Comparison of ENCODE assay signal across 8 cellular contexts in the genomic region with DNA sequence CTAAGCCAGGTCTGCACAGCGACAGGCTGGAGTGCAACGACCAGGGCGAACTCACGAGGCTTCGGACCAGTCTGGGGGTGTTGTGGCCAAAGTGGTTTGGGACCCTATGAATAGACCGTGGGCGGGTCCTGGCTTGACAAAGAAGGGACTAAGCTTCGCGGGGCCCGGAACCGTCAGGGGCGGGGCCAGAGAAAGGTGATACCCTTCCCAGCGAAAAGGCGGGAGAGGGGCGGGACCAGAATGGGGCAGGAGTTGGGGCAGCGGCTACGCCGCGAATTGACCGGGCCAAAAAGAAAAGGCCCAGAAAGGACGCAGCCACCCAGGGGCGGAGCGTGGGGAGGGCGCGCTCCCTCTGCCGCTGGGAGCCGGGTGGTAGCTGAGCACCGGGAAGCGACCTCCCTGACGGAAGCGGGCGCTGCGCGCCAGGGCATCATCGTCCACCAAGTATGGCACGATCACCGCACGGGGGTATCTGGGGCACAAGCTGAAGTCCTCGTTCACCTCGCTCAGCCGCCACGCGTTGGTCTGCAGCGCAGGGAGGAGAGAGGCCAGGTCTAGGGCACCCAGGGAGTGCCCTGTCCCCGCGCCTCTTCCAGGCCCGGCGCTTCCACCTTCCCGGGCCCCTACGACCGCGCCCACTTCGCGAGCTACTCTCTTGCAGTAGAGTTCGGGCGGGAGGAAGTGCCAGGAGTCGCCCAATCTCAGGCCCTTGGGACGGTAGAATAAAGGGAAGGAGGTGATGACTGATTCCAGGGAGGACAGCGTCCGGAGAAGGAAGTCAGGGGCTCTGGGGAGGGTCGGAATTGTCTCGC. TPM values are rescaled to one million over a fixed set of nuclear protein-coding genes. Genes with fewer than 3 reads are reported as not detected.
DNase-seq lines count a peak whose midpoint lies in the region; ATAC-seq, FAIRE-seq and TF ChIP-seq lines count a peak whose summit lies in the region.

No MANE protein-coding gene starts in this region.

- H3K4me2 ChIP-seq in astrocyte (ENCODE audit: low read length), result peak overlapping the region; percentile 87

- no peak for DNase-seq in GM12864 (ENCODE audit: low read depth)
- peak; percentile 44 for DNase-seq in LHCN-M2 (ENCODE audit: low read depth)
- peak; percentile 77 for DNase-seq in SK-MEL-5 (ENCODE audit: low read depth, low spot score)
- peak; percentile 27 for DNase-seq in astrocyte (ENCODE audit: low read depth)
- peak; percentile 73 to 90 (median 88) for DNase-seq in right cardiac atrium
- peak; percentile 90 for DNase-seq in posterior vena cava (ENCODE audit: low spot score)

- H3K27me3 ChIP-seq in astrocyte (ENCODE audit: insufficient read depth, low read length) (no peaks in the 10 kb centered on the region), right cardiac atrium (ENCODE audit: control insufficient read depth, insufficient read depth) (no peaks in the 10 kb centered on the region)

- H3K4me1 ChIP-seq in astrocyte (ENCODE audit: insufficient read depth, low read length) (peaks cover 27% of the 10 kb centered on the region), right cardiac atrium (ENCODE audit: control insufficient read depth, insufficient read depth, low read length) (no peaks in the 10 kb centered on the region)

- ATAC-seq in right cardiac atrium (peak; percentile 86 to 90), HG02938 (IDR thresholded peaks at IDR 0.05; ENCODE audit: unreplicated experiment) (no peak), HG03565 (IDR thresholded peaks at IDR 0.05; ENCODE audit: unreplicated experiment) (no peak)

- H3K4me1 Mint-ChIP-seq in astrocyte (ENCODE audit: low read depth, unreplicated experiment), result peaks cover 7% of the 10 kb centered on the region

- H3K27ac ChIP-seq in astrocyte (ENCODE audit: low read depth, low read length), result peak overlapping the region; percentile 6
- H3K27ac ChIP-seq in right cardiac atrium (ENCODE audit: low read length), result peak overlapping the region; percentile 28

- in situ Hi-C loops in SK-MEL-5 (cut with HindIII; ENCODE audit: low pct_unique_long_range_greater_than_20kb, low sequenced_read_pairs), result no loop called here

- TF ChIP-seq CTCF in GM12864 (IDR thresholded peaks at IDR 0.05; ENCODE audit: low read depth, low read length, missing control alignments), result no peak
- TF ChIP-seq CTCF in astrocyte (IDR thresholded peaks at IDR 0.05; ENCODE audit: insufficient read depth, low read depth, low read length), result no peak

- H3K9me3 ChIP-seq in astrocyte (ENCODE audit: insufficient read depth, low read depth, low read length) (no peaks in the 10 kb centered on the region), right cardiac atrium (ENCODE audit: control insufficient read depth, low read length) (no peaks in the 10 kb centered on the region)

- H3K4me3 Mint-ChIP-seq in astrocyte (ENCODE audit: unreplicated experiment), result peak overlapping the region; percentile 90

- H3K4me3 ChIP-seq in GM12864 (ENCODE audit: low read depth, low read length) (peak overlapping the region; percentile 60), astrocyte (ENCODE audit: insufficient read depth, low read depth, low read length) (peak overlapping the region; percentile 56), right cardiac atrium (ENCODE audit: low read length) (peak overlapping the region; percentile 63)

- WGBS in right cardiac atrium, result 3% methylated on average over 62 of the region's 62 CpGs

- peak overlapping the region; percentile 91 for H2AFZ ChIP-seq in astrocyte (ENCODE audit: low read depth, low read length)

- intact Hi-C loops in right cardiac atrium (cut with DNase I), result loop anchor here in 1 of 4 donors (10.0 kb wide), 1 partner anchor 54 kb away; a partner anchor contains a TSS
- intact Hi-C loops in posterior vena cava (cut with DNase I), result no loop called here

- no peaks in the 10 kb centered on the region for H3K36me3 ChIP-seq in astrocyte (ENCODE audit: insufficient read depth, low read length)

- no peaks in the 10 kb centered on the region for H3K9me3 Mint-ChIP-seq in astrocyte (ENCODE audit: unreplicated experiment)

- no peaks in the 10 kb centered on the region for H3K79me2 ChIP-seq in astrocyte (ENCODE audit: insufficient read depth, low read length)

- peaks cover 2% of the 10 kb centered on the region for H3K36me3 Mint-ChIP-seq in astrocyte (ENCODE audit: low read depth, unreplicated experiment)

- no peaks in the 10 kb centered on the region for H3K27me3 Mint-ChIP-seq in astrocyte (ENCODE audit: low read depth, unreplicated experiment)

- H3K9ac ChIP-seq in astrocyte (ENCODE audit: low read length), result peak overlapping the region; percentile 76

- no peaks in the 10 kb centered on the region for H4K20me1 ChIP-seq in astrocyte (ENCODE audit: insufficient read depth, low read length)

- peak overlapping the region; percentile 12 for H3K27ac Mint-ChIP-seq in astrocyte (ENCODE audit: unreplicated experiment)

- no peak for FAIRE-seq in astrocyte (lab: Jason Lieb, UNC)

RNA-seq across cellular contexts. Expression of a gene that starts 6.7 kb away (rescaled TPM):
- total RNA-seq in LHCN-M2 (2014; rRNA removed) (0.23 TPM in 1 of 2 replicates, not detected in the other), astrocyte (0.64 and 0.75 TPM in 2 replicates), right cardiac atrium (1 to 10 TPM; 2.0 to 4.4 (median 3.8) TPM), posterior vena cava (1 to 10 TPM; 8.6 to 9.2 TPM)
- polyA plus RNA-seq in LHCN-M2 (2012), result 0.50 TPM
- total RNA-seq in SK-MEL-5 (2014; rRNA removed; shearing (Covaris generic)), result 45.5 and 50.6 TPM in 2 replicates
- 57.5 and 61.6 TPM in 2 replicates for polyA plus RNA-seq in SK-MEL-5 (2015; cell fraction: cytosol; rRNA removed)
- polyA plus RNA-seq in SK-MEL-5 (2015; cell fraction: nucleus; rRNA removed), result 33.2 and 37.7 TPM in 2 replicates
- 6.5 TPM for polyA plus RNA-seq in right cardiac atrium

RNA-seq across cellular contexts. Expression of a gene that starts 10.7 kb away (rescaled TPM):
- total RNA-seq in LHCN-M2 (2014; rRNA removed) (not detected in 2 replicates), astrocyte (0.30 TPM in 1 of 2 replicates, not detected in the other), right cardiac atrium (1 to 10 TPM in 3 of 4 donors, under 1 TPM in 1; 0.23 to 2.4 (median 1.3) TPM), posterior vena cava (1 to 10 TPM; 1.1 to 1.3 TPM)
- polyA plus RNA-seq in LHCN-M2 (2012), result not detected
- not detected in 2 replicates for total RNA-seq in SK-MEL-5 (2014; rRNA removed; shearing (Covaris generic))
- 0.11 TPM in 1 of 2 replicates, not detected in the other for polyA plus RNA-seq in SK-MEL-5 (2015; cell fraction: cytosol; rRNA removed)
- polyA plus RNA-seq in SK-MEL-5 (2015; cell fraction: nucleus; rRNA removed), result not detected in 2 replicates
- 0.41 TPM for polyA plus RNA-seq in right cardiac atrium

RNA-seq across cellular contexts. Expression of a gene that starts 18.1 kb away (rescaled TPM):
- total RNA-seq in LHCN-M2 (2014; rRNA removed), result 296 and 327 TPM in 2 replicates
- polyA plus RNA-seq in LHCN-M2 (2012), result 346 TPM
- total RNA-seq in SK-MEL-5 (2014; rRNA removed; shearing (Covaris generic)), result 554 and 565 TPM in 2 replicates
- polyA plus RNA-seq in SK-MEL-5 (2015; cell fraction: cytosol; rRNA removed), result 470 and 485 TPM in 2 replicates
- 68.8 and 77.5 TPM in 2 replicates for polyA plus RNA-seq in SK-MEL-5 (2015; cell fraction: nucleus; rRNA removed)
- 173 and 184 TPM in 2 replicates for total RNA-seq in astrocyte
- 100 to 1,000 TPM in 1 of 4 donors, 10 to 100 TPM in 3; 99.2 to 104 (median 99.8) TPM for total RNA-seq in right cardiac atrium
- 127 TPM for polyA plus RNA-seq in right cardiac atrium
- 100 to 1,000 TPM; 117 to 131 TPM for total RNA-seq in posterior vena cava

RNA-seq across cellular contexts. Expression of a gene that starts 18.2 kb away (rescaled TPM):
- total RNA-seq in LHCN-M2 (2014; rRNA removed) (14.4 and 16.6 TPM in 2 replicates), astrocyte (16.7 and 17.3 TPM in 2 replicates), right cardiac atrium (10 to 100 TPM in 3 of 4 donors, 1 to 10 TPM in 1; 9.1 to 14.4 (median 13.9) TPM), posterior vena cava (10 to 100 TPM; 12.7 to 15.9 TPM)
- polyA plus RNA-seq in LHCN-M2 (2012), result 23.8 TPM
- total RNA-seq in SK-MEL-5 (2014; rRNA removed; shearing (Covaris generic)), result 9.6 and 12.5 TPM in 2 replicates
- 7.6 and 8.8 TPM in 2 replicates for polyA plus RNA-seq in SK-MEL-5 (2015; cell fraction: cytosol; rRNA removed)
- polyA plus RNA-seq in SK-MEL-5 (2015; cell fraction: nucleus; rRNA removed), result 49.5 and 50.4 TPM in 2 replicates
- polyA plus RNA-seq in right cardiac atrium, result 13.6 TPM

RNA-seq across cellular contexts. Expression of a gene that starts 31.5 kb away (rescaled TPM):
- total RNA-seq in LHCN-M2 (2014; rRNA removed) (not detected in 2 replicates), astrocyte (not detected in 2 replicates), right cardiac atrium (not detected), posterior vena cava (not detected)
- polyA plus RNA-seq in LHCN-M2 (2012), result 0.05 TPM
- total RNA-seq in SK-MEL-5 (2014; rRNA removed; shearing (Covaris generic)), result not detected in 2 replicates
- not detected in 2 replicates for polyA plus RNA-seq in SK-MEL-5 (2015; cell fraction: cytosol; rRNA removed)
- not detected in 2 replicates for polyA plus RNA-seq in SK-MEL-5 (2015; cell fraction: nucleus; rRNA removed)
- polyA plus RNA-seq in right cardiac atrium, result 0.05 TPM

Comparison
In these comparisons a context has a peak if more than half of its experiments do, and no peak if none do; other contexts are left out.
1. ATAC-seq: peak in right cardiac atrium (2 of 2); none in HG02938 (single experiment) and HG03565 (single experiment).
2. Peak in every context shown above with its lines, with median percentiles within 50 percentile points of each other: H3K4me3 ChIP-seq.